ENCODE assay signal across 14 cellular contexts in the genomic region with DNA sequence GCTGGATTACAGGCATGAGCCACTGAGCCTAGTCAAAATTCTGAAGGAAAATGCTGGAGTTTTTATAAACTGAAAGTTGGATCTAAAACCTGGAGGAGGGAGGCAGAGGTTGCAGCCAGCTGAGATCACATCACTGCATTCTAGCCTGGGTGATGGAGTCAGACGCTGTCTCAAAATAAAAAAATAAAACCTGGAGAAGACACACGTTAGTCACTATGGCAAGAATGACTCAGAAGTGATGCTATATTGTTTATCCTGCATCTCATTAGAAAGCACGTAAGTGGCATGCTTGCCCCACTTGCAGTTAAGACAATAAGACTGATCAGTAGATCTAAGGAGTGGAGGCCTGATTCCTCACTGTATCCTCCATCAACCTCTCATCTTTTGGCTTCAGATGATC. TPM values are rescaled to one million over a fixed set of nuclear protein-coding genes. Genes with fewer than 3 reads are reported as not detected.
DNase-seq lines count a peak whose midpoint lies in the region; ATAC-seq and TF ChIP-seq lines count a peak whose summit lies in the region.
"Had no signal": no experiment of that assay in that cellular context is flagged by ENCODE, and none has a peak within 500 bp of the region (broad histone marks: within the 10 kb centered on the region; RNA-seq: fewer than 3 reads in every experiment).

No MANE protein-coding gene starts in this region.

- no peaks in the 10 kb centered on the region for H3K36me3 Mint-ChIP-seq in activated T-helper 1 cell treated with anti-CD3 and anti-CD28 coated beads, Interleukin-12 subunit alpha, Interleukin-12 subunit beta, Interleukin-2, Interleukin-4 antibody, amounts not matched to agents 30 ng/mL and 10 ng/mL and 1 ng/mL, durations not matched to agents 14 hours and 24 hours and 36 hours (ENCODE audit: low read depth)
- no peaks in the 10 kb centered on the region for H3K36me3 Mint-ChIP-seq in nephron progenitor cell (ENCODE audit: low read depth)

- TF ChIP-seq CTCF in nephron progenitor cell (IDR thresholded peaks at IDR 0.05) (no peak), coronary artery (IDR thresholded peaks at IDR 0.05) (no peak)

- H3K4me1 Mint-ChIP-seq in activated T-helper 1 cell treated with anti-CD3 and anti-CD28 coated beads, Interleukin-12 subunit alpha, Interleukin-12 subunit beta, Interleukin-2, Interleukin-4 antibody, amounts not matched to agents 30 ng/mL and 10 ng/mL and 1 ng/mL, durations not matched to agents 14 hours and 24 hours and 36 hours (ENCODE audit: low read depth) = peaks cover 34% of the 10 kb centered on the region
- peaks cover 28% of the 10 kb centered on the region for H3K4me1 Mint-ChIP-seq in nephron progenitor cell

- H3K27ac ChIP-seq in ACC112 (ENCODE audit: low read depth, low read length) (peak overlapping the region; percentile 47; the same call in 1 of the 2 replicates), coronary artery (no peak overlapping the region)
- H3K27ac ChIP-seq: BLaER1 treated with 17β-estradiol and CSF1 and Interleukin-3, amounts not matched to agents 10 nM and 100 nM; cardiac muscle cell; VCaP had no signal

- no peaks in the 10 kb centered on the region for H3K36me3 ChIP-seq in ACC112 (ENCODE audit: insufficient read depth, low read length)
- H3K36me3 ChIP-seq: BLaER1 treated with 17β-estradiol and CSF1 and Interleukin-3, amounts not matched to agents 10 nM and 100 nM; cardiac muscle cell had no signal

- no peaks in the 10 kb centered on the region for H3K27me3 ChIP-seq in ACC112 (ENCODE audit: insufficient read depth, low read length)
- H3K27me3 ChIP-seq: BLaER1 treated with 17β-estradiol and CSF1 and Interleukin-3, amounts not matched to agents 10 nM and 100 nM; cardiac muscle cell had no signal

- H3K27me3 Mint-ChIP-seq in activated T-helper 1 cell treated with anti-CD3 and anti-CD28 coated beads, Interleukin-12 subunit alpha, Interleukin-12 subunit beta, Interleukin-2, Interleukin-4 antibody, amounts not matched to agents 30 ng/mL and 10 ng/mL and 1 ng/mL, durations not matched to agents 14 hours and 24 hours and 36 hours (ENCODE audit: insufficient read depth) = peaks cover 2% of the 10 kb centered on the region
- peaks cover 15% of the 10 kb centered on the region for H3K27me3 Mint-ChIP-seq in nephron progenitor cell (ENCODE audit: low read depth, poor library complexity)

- intact Hi-C loops in activated T-helper 1 cell treated with anti-CD3 and anti-CD28 coated beads, Interleukin-12 subunit alpha, Interleukin-12 subunit beta, Interleukin-2, Interleukin-4 antibody, amounts not matched to agents 30 ng/mL and 10 ng/mL and 1 ng/mL, durations not matched to agents 14 hours and 24 hours and 36 hours (cut with micrococcal nuclease) = loop anchor here (5.0 kb wide), 2 partner anchors 171 to 566 kb away; no protein-coding TSS in a partner anchor

- no peaks in the 10 kb centered on the region for H3K79me2 ChIP-seq in ACC112 (ENCODE audit: control insufficient read depth, insufficient read depth, low read length, unreplicated experiment)

- peak overlapping the region; percentile 56 for H3K27ac Mint-ChIP-seq in activated T-helper 1 cell treated with anti-CD3 and anti-CD28 coated beads, Interleukin-12 subunit alpha, Interleukin-12 subunit beta, Interleukin-2, Interleukin-4 antibody, amounts not matched to agents 30 ng/mL and 10 ng/mL and 1 ng/mL, durations not matched to agents 14 hours and 24 hours and 36 hours
- no peak overlapping the region for H3K27ac Mint-ChIP-seq in nephron progenitor cell

- H3K9me3 Mint-ChIP-seq in activated T-helper 1 cell treated with anti-CD3 and anti-CD28 coated beads, Interleukin-12 subunit alpha, Interleukin-12 subunit beta, Interleukin-2, Interleukin-4 antibody, amounts not matched to agents 30 ng/mL and 10 ng/mL and 1 ng/mL, durations not matched to agents 14 hours and 24 hours and 36 hours = no peaks in the 10 kb centered on the region
- H3K9me3 Mint-ChIP-seq in nephron progenitor cell = no peaks in the 10 kb centered on the region

- peaks cover 9% of the 10 kb centered on the region for H3K4me1 ChIP-seq in ACC112 (ENCODE audit: control insufficient read depth, insufficient read depth, low read length, unreplicated experiment)

- peak; percentile 86 for DNase-seq in HCEC 1CT
- no peak for DNase-seq in activated T-helper 1 cell treated with anti-CD3 and anti-CD28 coated beads, Interleukin-12 subunit alpha, Interleukin-12 subunit beta, Interleukin-2, Interleukin-4 antibody, amounts not matched to agents 30 ng/mL and 10 ng/mL and 1 ng/mL, durations not matched to agents 14 hours and 24 hours and 36 hours (ENCODE audit: low spot score)
- peak; percentile 48 for DNase-seq in fibroblast of the conjunctiva (ENCODE audit: low read depth)
- no peak for DNase-seq in nephron progenitor cell
- DNase-seq in coronary artery (ENCODE audit: low spot score) = no peak
- DNase-seq: NCI-H1417, NCI-H526 had no signal

- no peak overlapping the region for H3K4me3 ChIP-seq in ACC112 (ENCODE audit: low read depth, low read length)
- no peak overlapping the region for H3K4me3 ChIP-seq in coronary artery
- H3K4me3 ChIP-seq: BLaER1 treated with 17β-estradiol and CSF1 and Interleukin-3, amounts not matched to agents 10 nM and 100 nM; cardiac muscle cell had no signal

- H3K4me3 Mint-ChIP-seq in activated T-helper 1 cell treated with anti-CD3 and anti-CD28 coated beads, Interleukin-12 subunit alpha, Interleukin-12 subunit beta, Interleukin-2, Interleukin-4 antibody, amounts not matched to agents 30 ng/mL and 10 ng/mL and 1 ng/mL, durations not matched to agents 14 hours and 24 hours and 36 hours = no peak overlapping the region
- H3K4me3 Mint-ChIP-seq in nephron progenitor cell = no peak overlapping the region

- ATAC-seq in HG02642 (IDR thresholded peaks at IDR 0.05; ENCODE audit: poor library complexity, unreplicated experiment) (no peak), HG03571 (IDR thresholded peaks at IDR 0.05; ENCODE audit: unreplicated experiment) (no peak)
- ATAC-seq: Right ventricle myocardium inferior had no signal

- no peak overlapping the region for H2AFZ ChIP-seq in ACC112 (ENCODE audit: low read length, unreplicated experiment)

RNA-seq across cellular contexts. Expression of gene PPP1R21, which starts 17.2 kb away (rescaled TPM):
- total RNA-seq in activated T-helper 1 cell treated with anti-CD3 and anti-CD28 coated beads, Interleukin-12 subunit alpha, Interleukin-12 subunit beta, Interleukin-2, Interleukin-4 antibody, amounts not matched to agents 30 ng/mL and 10 ng/mL and 1 ng/mL, durations not matched to agents 14 hours and 24 hours and 36 hours = 16.2 and 18.8 TPM in 2 replicates

Comparison
In these comparisons a context has a peak if more than half of its experiments do, and no peak if none do; other contexts are left out.
1. DNase-seq: peak in HCEC 1CT (single experiment) and fibroblast of the conjunctiva (single experiment); none in activated T-helper 1 cell treated with anti-CD3 and anti-CD28 coated beads, Interleukin-12 subunit alpha, Interleukin-12 subunit beta, Interleukin-2, Interleukin-4 antibody, amounts not matched to agents 30 ng/mL and 10 ng/mL and 1 ng/mL, durations not matched to agents 14 hours and 24 hours and 36 hours (single experiment), nephron progenitor cell (single experiment) and coronary artery (single experiment).